Comparison of ENCODE assay signal across 29 cellular contexts in the genomic region with DNA sequence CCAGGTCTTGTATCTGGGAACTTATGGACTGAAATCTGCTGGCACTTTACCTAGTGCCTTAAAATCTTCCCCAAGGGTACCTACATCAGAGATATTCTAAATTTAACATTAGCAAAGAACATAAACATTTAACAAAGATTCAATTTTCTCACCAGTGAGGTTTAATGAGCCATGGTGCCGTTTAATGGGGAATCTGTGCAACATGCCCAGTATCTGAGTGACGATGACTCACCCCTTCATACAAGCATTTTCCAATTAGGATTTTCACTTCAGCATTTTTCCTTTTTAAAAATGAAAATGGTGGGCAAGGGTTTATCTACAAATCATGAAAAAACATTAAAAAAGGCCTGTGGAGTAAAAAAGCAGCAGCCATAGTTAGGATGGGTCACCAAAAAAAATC.
DNase-seq lines count a peak whose midpoint lies in the region; ATAC-seq and TF ChIP-seq lines count a peak whose summit lies in the region.
"Had no signal": no experiment of that assay in that cellular context is flagged by ENCODE, and none has a peak within 500 bp of the region (broad histone marks: within the 10 kb centered on the region; RNA-seq: fewer than 3 reads in every experiment).

No MANE protein-coding gene starts in this region.

- no peak overlapping the region for H3K14ac ChIP-seq in mesenchymal stem cell (ENCODE audit: low read length in 2 of 2)

- H2BK5ac ChIP-seq in mesenchymal stem cell (ENCODE audit: low read depth, low read length, poor library complexity, severe bottlenecking), result no peak overlapping the region

- H2AFZ ChIP-seq in mesenchymal stem cell (ENCODE audit: low read depth, low read length), result no peak overlapping the region

- no peaks in the 10 kb centered on the region for H3K9me3 ChIP-seq in mesenchymal stem cell (ENCODE audit: control insufficient read depth, low read length)
- H3K9me3 ChIP-seq in upper lobe of left lung, result no peaks in the 10 kb centered on the region
- no peaks in the 10 kb centered on the region for H3K9me3 ChIP-seq in right lobe of liver
- H3K9me3 ChIP-seq: Caco-2, thyroid gland had no signal

- H3K36me3 ChIP-seq in mesenchymal stem cell (ENCODE audit: control insufficient read depth in 1 of 2, insufficient read depth in 2 of 2, low read depth in 1 of 2, low read length in 2 of 2) (peaks cover 0 to 3% of the 10 kb centered on the region in 2 experiments), upper lobe of left lung (no peaks in the 10 kb centered on the region), right lobe of liver (no peaks in the 10 kb centered on the region)
- H3K36me3 ChIP-seq: thyroid gland had no signal

- no peak for TF ChIP-seq EP300 in upper lobe of left lung (IDR thresholded peaks at IDR 0.05)

- H3K4me1 ChIP-seq in mesenchymal stem cell (ENCODE audit: control insufficient read depth, insufficient read depth, low read depth, low read length), result peaks cover 1% of the 10 kb centered on the region
- H3K4me1 ChIP-seq in upper lobe of left lung, result no peaks in the 10 kb centered on the region
- H3K4me1 ChIP-seq in right lobe of liver, result peaks cover 0 to 3% (median 0%) of the 10 kb centered on the region in 4 donors
- H3K4me1 ChIP-seq: Caco-2, thyroid gland had no signal

- WGBS in mesenchymal stem cell, result 94% methylated on average over 1 of the region's 2 CpGs
- WGBS in upper lobe of left lung, 2 donors, result 50 to 68% methylated on average over 2 of the region's 2 CpGs
- WGBS in right lobe of liver (ENCODE audit: insufficient coverage, low coverage, low lambda C conversion rate, missing lambda C conversion rate), result 65% methylated on average over 2 of the region's 2 CpGs

- TF ChIP-seq CTCF in epithelial cell of esophagus (IDR thresholded peaks at IDR 0.05; ENCODE audit: insufficient read depth, low read depth, low read length, missing control alignments), result no peak
- TF ChIP-seq CTCF in upper lobe of left lung (IDR thresholded peaks at IDR 0.05), result no peak
- TF ChIP-seq CTCF in right lobe of liver (IDR thresholded peaks at IDR 0.05), result no peak

- H3K27ac ChIP-seq in mesenchymal stem cell (ENCODE audit: low read length, poor library complexity, severe bottlenecking) (peak overlapping the region; percentile 61), upper lobe of left lung (no peak overlapping the region), right lobe of liver (no peak overlapping the region)
- H3K27ac ChIP-seq: thyroid gland had no signal

- no peak overlapping the region for H3K4me3 ChIP-seq in epithelial cell of esophagus (ENCODE audit: low read length)
- H3K4me3 ChIP-seq in mesenchymal stem cell (ENCODE audit: insufficient read depth in 1 of 2, low read depth in 1 of 2, low read length in 2 of 2), result no peak overlapping the region
- H3K4me3 ChIP-seq in upper lobe of left lung, result no peak overlapping the region
- no peak overlapping the region for H3K4me3 ChIP-seq in right lobe of liver
- H3K4me3 ChIP-seq: thyroid gland had no signal

- no peak overlapping the region for H2BK15ac ChIP-seq in mesenchymal stem cell (ENCODE audit: low read depth, poor library complexity, severe bottlenecking)

- intact Hi-C loops in right lobe of liver (cut with DNase I), result no loop called here

- no peak overlapping the region for H3K18ac ChIP-seq in mesenchymal stem cell (ENCODE audit: low read depth in 1 of 2, low read length in 2 of 2)

- H3K23ac ChIP-seq in mesenchymal stem cell (ENCODE audit: low read length in 2 of 2), result no peak overlapping the region

- H2AK5ac ChIP-seq in mesenchymal stem cell (ENCODE audit: low read length, severe bottlenecking), result no peak overlapping the region

- ATAC-seq in upper lobe of left lung (ENCODE audit: low FRiP score in 2 of 2) (no peak), right lobe of liver (no peak)
- ATAC-seq: activated CD4-positive, CD25-positive, alpha-beta regulatory T cell treated with anti-CD3 and anti-CD28 coated beads, Interleukin-2, amount 50 U/mL, for 24 hours; activated CD8-positive, alpha-beta memory T cell treated with anti-CD3 and anti-CD28 coated beads, Interleukin-2, amount 10 ng/mL, durations not matched to agents 7 days and 5 days; activated T-cell treated with anti-CD3 and anti-CD28 coated beads, Interleukin-2, amount 50 U/mL, for 4 hours; sciatic nerve had no signal

- H3K9ac ChIP-seq in mesenchymal stem cell (ENCODE audit: low read length), result no peak overlapping the region

- H3K27me3 ChIP-seq in mesenchymal stem cell (ENCODE audit: control insufficient read depth in 1 of 2, insufficient read depth in 1 of 2, low read length in 2 of 2) (no peaks in the 10 kb centered on the region), upper lobe of left lung (no peaks in the 10 kb centered on the region), right lobe of liver (no peaks in the 10 kb centered on the region)
- H3K27me3 ChIP-seq: thyroid gland had no signal

- no peaks in the 10 kb centered on the region for H3K79me1 ChIP-seq in mesenchymal stem cell (replicated peaks; ENCODE audit: low read length, poor library complexity, severe bottlenecking)

- no peak for TF ChIP-seq POLR2A in upper lobe of left lung (IDR thresholded peaks at IDR 0.05)
- no peak for TF ChIP-seq POLR2A in right lobe of liver (IDR thresholded peaks at IDR 0.05)

- H2BK12ac ChIP-seq in mesenchymal stem cell (ENCODE audit: low read length in 2 of 2), result no peak overlapping the region

- no peak overlapping the region for H2BK120ac ChIP-seq in mesenchymal stem cell (ENCODE audit: low read depth, low read length)

- H4K91ac ChIP-seq in mesenchymal stem cell (ENCODE audit: low read length), result no peak overlapping the region

- H4K8ac ChIP-seq in mesenchymal stem cell (ENCODE audit: low read length), result no peak overlapping the region

- H3K4me2 ChIP-seq in mesenchymal stem cell (ENCODE audit: low read length, poor library complexity, severe bottlenecking), result no peak overlapping the region

- peak; percentile 20 for DNase-seq in COLO829 (ENCODE audit: low spot score)
- peak; percentile 9 for DNase-seq in RPMI7951 (ENCODE audit: low read depth)
- DNase-seq in epithelial cell of esophagus (ENCODE audit: low read depth), result peak; percentile 28
- DNase-seq in mesenchymal stem cell, result no peak
- no peak for DNase-seq in upper lobe of left lung
- no peak for DNase-seq in stimulated activated CD8-positive, alpha-beta memory T cell treated with anti-CD3 and anti-CD28 coated beads, Interleukin-4, amount 100 ng/mL, for 48 hours
- DNase-seq in right lobe of liver, result no peak
- DNase-seq: activated CD4-positive, alpha-beta T cell treated with anti-CD3 and anti-CD28 coated beads, Interleukin-2, amount 50 U/mL, for 4 hours; activated CD8-positive, alpha-beta memory T cell treated with anti-CD3 and anti-CD28 coated beads, Interleukin-2, amount 10 ng/mL, durations not matched to agents 7 days and 5 days; activated gamma-delta T cell; activated T-cell treated with anti-CD3 and anti-CD28 coated beads, Interleukin-2, amount 50 U/mL, for 4 hours; C1 segment of cervical spinal cord; Caco-2; effector CD4-positive, alpha-beta T cell; head of caudate nucleus; islet precursor cell; KBM-7; MM.1S; NCI-H1105 treated with DMSO at 0.1 percent for 48 hours; NCI-H1930; NCI-H524; NK-92 treated with Interleukin-12 subunit alpha and Interleukin-12 subunit beta, amount 100 ng/mL, for 24 hours; posterior cingulate gyrus; Right ventricle myocardium superior; stimulated activated CD4-positive, alpha-beta T cell treated with anti-CD3 and anti-CD28 coated beads, Interleukin-4, amount 100 ng/mL, for 1 hour; T-helper 2 cell; thyroid gland had no signal

- no peak overlapping the region for H3K4ac ChIP-seq in mesenchymal stem cell (ENCODE audit: low read depth in 1 of 2, low read length in 2 of 2)

Comparison
In these comparisons a context has a peak if more than half of its experiments do, and no peak if none do; other contexts are left out.
1. DNase-seq: peak in COLO829 (single experiment), RPMI7951 (single experiment) and epithelial cell of esophagus (single experiment); none in mesenchymal stem cell (single experiment), upper lobe of left lung (0 of 2), stimulated activated CD8-positive, alpha-beta memory T cell treated with anti-CD3 and anti-CD28 coated beads, Interleukin-4, amount 100 ng/mL, for 48 hours (single experiment) and right lobe of liver (0 of 3).